Comparison of ENCODE assay signal across 18 cellular contexts in genomic region chr7:47677093-47677492, GRCh38.
DNase-seq lines count a peak whose midpoint lies in the region; ATAC-seq, FAIRE-seq and TF ChIP-seq lines count a peak whose summit lies in the region.
"Had no signal": no experiment of that assay in that cellular context is flagged by ENCODE, and none has a peak within 500 bp of the region (broad histone marks: within the 10 kb centered on the region; RNA-seq: fewer than 3 reads in every experiment).

No MANE protein-coding gene starts in this region.

- no peak for TF ChIP-seq RAD21 in K562 (CRISPR knock-in tag; conservative IDR thresholded peaks at IDR 0.05 in 1 of 2, IDR thresholded peaks at IDR 0.05 in 1 of 2)

- peaks cover 35% of the 10 kb centered on the region for H3K4me1 ChIP-seq in Caco-2
- no peaks in the 10 kb centered on the region for H3K4me1 ChIP-seq in K562 (replicated peaks in 1 of 2; ENCODE audit: control insufficient read depth in 2 of 2, insufficient read depth in 2 of 2, low read length in 2 of 2)
- no peaks in the 10 kb centered on the region for H3K4me1 ChIP-seq in BE2C
- no peaks in the 10 kb centered on the region for H3K4me1 ChIP-seq in colonic mucosa

- POLR2A ChIA-PET in Caco-2 (lab: Charles Lee), result no interaction called here
- POLR2A ChIA-PET in K562 (lab: Yijun Ruan, JAX), result no interaction called here

- H3K4me2 ChIP-seq in K562 (ENCODE audit: insufficient read depth, low read length), result no peak overlapping the region

- no peak for TF ChIP-seq EP300 in K562 (IDR thresholded peaks at IDR 0.05; ENCODE audit: low read length)

- H4K20me1 ChIP-seq in K562 (replicated peaks; ENCODE audit: control insufficient read depth, insufficient read depth, low read length), result no peaks in the 10 kb centered on the region

- CTCF ChIA-PET in Caco-2 (lab: Charles Lee), result no interaction called here
- CTCF ChIA-PET in K562 (lab: Yijun Ruan, JAX; ENCODE audit: low intra/inter-chr PET ratio), result no interaction called here

- TF ChIP-seq CTCF in Caco-2 (IDR thresholded peaks at IDR 0.05; ENCODE audit: insufficient read depth in 1 of 2, low read depth in 1 of 2, low read length in 1 of 2, severe bottlenecking in 1 of 2, unreplicated experiment in 1 of 2) (no peak), HFFc6 (IDR thresholded peaks at IDR 0.05) (no peak), K562 (IDR thresholded peaks at IDR 0.05 in 2 of 3, conservative IDR thresholded peaks at IDR 0.05 in 1 of 3; ENCODE audit: insufficient read depth in 2 of 3, low read depth in 1 of 3, low read length in 3 of 3) (no peak), mesothelial cell of epicardium (IDR thresholded peaks at IDR 0.05; ENCODE audit: unreplicated experiment) (no peak), BE2C (IDR thresholded peaks at IDR 0.05; ENCODE audit: low read depth, low read length) (no peak), colonic mucosa (IDR thresholded peaks at IDR 0.05) (no peak)

- H3K9me1 ChIP-seq in K562 (ENCODE audit: control insufficient read depth, insufficient read depth, low read length), result no peaks in the 10 kb centered on the region

- ATAC-seq in K562, result no peak

- WGBS in K562 (ENCODE audit: insufficient coverage, low coverage, missing lambda C conversion rate), result 21% methylated on average over 2 of the region's 2 CpGs

- H3K27me3 ChIP-seq in Caco-2 (replicated peaks; ENCODE audit: control insufficient read depth, insufficient read depth, low read length) (no peaks in the 10 kb centered on the region), K562 (ENCODE audit: control insufficient read depth in 2 of 2, insufficient read depth in 2 of 2, low read length in 2 of 2) (no peaks in the 10 kb centered on the region; a peak in 1 of 5 replicates), BE2C (no peaks in the 10 kb centered on the region), colonic mucosa (no peaks in the 10 kb centered on the region)

- no peaks in the 10 kb centered on the region for H3K79me2 ChIP-seq in K562 (ENCODE audit: control insufficient read depth, insufficient read depth, low read length)

- DNase-seq in Caco-2 (no peak), HFFc6 (no peak), K562 (ENCODE audit: extremely low read depth in 1 of 4, low spot score in 3 of 4) (no peak), mesothelial cell of epicardium (ENCODE audit: low spot score in 2 of 2, unreplicated experiment in 2 of 2) (no peak), BE2C (no peak), colonic mucosa (no peak)
- no peak for DNase-seq in activated CD8-positive, alpha-beta memory T cell treated with anti-CD3 and anti-CD28 coated beads, Interleukin-2, amount 50 U/mL, for 4 hours
- no peak for DNase-seq in activated T-cell treated with anti-CD3 and anti-CD28 coated beads, Interleukin-2, amount 50 U/mL, for 24 hours
- DNase-seq: ACHN; Calu3; CD4-positive, alpha-beta memory T cell; DMS79 treated with DMSO at 0.1 percent for 48 hours; GF-D8 had no signal

- intact Hi-C loops in Caco-2 (cut with micrococcal nuclease; ENCODE audit: unreplicated experiment) (no loop called here), K562 (cut with micrococcal nuclease) (no loop called here), colonic mucosa (cut with DNase I) (no loop called here)

- H3K4me1 Mint-ChIP-seq in Caco-2 (ENCODE audit: low read depth, unreplicated experiment), result peaks cover 52% of the 10 kb centered on the region
- peaks cover 28% of the 10 kb centered on the region for H3K4me1 Mint-ChIP-seq in HFFc6 (ENCODE audit: low read depth)
- H3K4me1 Mint-ChIP-seq in mesothelial cell of epicardium, result peaks cover 45% of the 10 kb centered on the region
- no peaks in the 10 kb centered on the region for H3K4me1 Mint-ChIP-seq in activated T-cell treated with anti-CD3 and anti-CD28 coated beads, Interleukin-2, amount 50 U/mL, for 24 hours (ENCODE audit: low read depth)
- H3K4me1 Mint-ChIP-seq: CD4-positive, alpha-beta memory T cell had no signal

- no peak for TF ChIP-seq POLR2A in K562 (conservative IDR thresholded peaks at IDR 0.05)

- no peak for FAIRE-seq in K562 (lab: Jason Lieb, UNC)
- FAIRE-seq: A204.1, GM19239 had no signal

- H3K4me3 ChIP-seq in Caco-2 (ENCODE audit: low read depth, low read length), result no peak overlapping the region
- no peak overlapping the region for H3K4me3 ChIP-seq in K562
- H3K4me3 ChIP-seq in BE2C (ENCODE audit: low read depth, low read length), result no peak overlapping the region
- no peak overlapping the region for H3K4me3 ChIP-seq in colonic mucosa
- H3K4me3 ChIP-seq: GM23248, HAP-1 had no signal

- H3K36me3 ChIP-seq in Caco-2 (ENCODE audit: control insufficient read depth, insufficient read depth, low read length) (no peaks in the 10 kb centered on the region), K562 (ENCODE audit: control insufficient read depth, insufficient read depth, low read length) (no peaks in the 10 kb centered on the region), BE2C (no peaks in the 10 kb centered on the region), colonic mucosa (no peaks in the 10 kb centered on the region)
- H3K36me3 ChIP-seq: HAP-1 had no signal

- no peak overlapping the region for H3K9ac ChIP-seq in K562 (ENCODE audit: insufficient read depth in 1 of 2, low read depth in 2 of 2, low read length in 2 of 2)
- no peak overlapping the region for H3K9ac ChIP-seq in colonic mucosa (ENCODE audit: low read depth in 2 of 2, low read length in 2 of 2)
- H3K9ac ChIP-seq: GM23248 had no signal

- peak overlapping the region; percentile 48 for H3K27ac Mint-ChIP-seq in Caco-2 (ENCODE audit: unreplicated experiment)
- peak overlapping the region; percentile 81; the same call in 1 of the 2 replicates for H3K27ac Mint-ChIP-seq in HFFc6
- peak overlapping the region; percentile 94 for H3K27ac Mint-ChIP-seq in mesothelial cell of epicardium
- no peak overlapping the region for H3K27ac Mint-ChIP-seq in activated T-cell treated with anti-CD3 and anti-CD28 coated beads, Interleukin-2, amount 50 U/mL, for 24 hours
- H3K27ac Mint-ChIP-seq: CD4-positive, alpha-beta memory T cell had no signal

- H3K27me3 Mint-ChIP-seq in Caco-2 (ENCODE audit: insufficient read depth, unreplicated experiment), result no peaks in the 10 kb centered on the region
- H3K27me3 Mint-ChIP-seq in HFFc6 (ENCODE audit: insufficient read depth), result peaks cover 4% of the 10 kb centered on the region; the same call in 1 of the 2 replicates
- no peaks in the 10 kb centered on the region for H3K27me3 Mint-ChIP-seq in mesothelial cell of epicardium (ENCODE audit: low read depth)
- no peaks in the 10 kb centered on the region for H3K27me3 Mint-ChIP-seq in activated T-cell treated with anti-CD3 and anti-CD28 coated beads, Interleukin-2, amount 50 U/mL, for 24 hours
- H3K27me3 Mint-ChIP-seq: CD4-positive, alpha-beta memory T cell had no signal

- H3K36me3 Mint-ChIP-seq in Caco-2 (ENCODE audit: insufficient read depth, unreplicated experiment), result no peaks in the 10 kb centered on the region
- H3K36me3 Mint-ChIP-seq in HFFc6 (ENCODE audit: low read depth), result peaks cover 12% of the 10 kb centered on the region
- peaks cover 13% of the 10 kb centered on the region for H3K36me3 Mint-ChIP-seq in mesothelial cell of epicardium
- no peaks in the 10 kb centered on the region for H3K36me3 Mint-ChIP-seq in activated T-cell treated with anti-CD3 and anti-CD28 coated beads, Interleukin-2, amount 50 U/mL, for 24 hours (ENCODE audit: low read depth)
- H3K36me3 Mint-ChIP-seq: CD4-positive, alpha-beta memory T cell had no signal

- H3K27ac ChIP-seq in K562 (ENCODE audit: extremely low read depth, low read depth, low read length), result no peak overlapping the region
- no peak overlapping the region for H3K27ac ChIP-seq in colonic mucosa
- H3K27ac ChIP-seq: C4-2B, GM23248 had no signal

- in situ Hi-C loops in K562 (cut with MboI), result no loop called here

- H3K9me3 ChIP-seq in Caco-2 (peaks cover 12% of the 10 kb centered on the region), K562 (replicated peaks; ENCODE audit: control insufficient read depth, insufficient read depth, low read depth, low read length) (no peaks in the 10 kb centered on the region), BE2C (no peaks in the 10 kb centered on the region; the same call in 1 of the 2 replicates), colonic mucosa (no peaks in the 10 kb centered on the region)
- H3K9me3 ChIP-seq: HAP-1 had no signal

- peaks cover 11% of the 10 kb centered on the region for H3K9me3 Mint-ChIP-seq in Caco-2 (ENCODE audit: unreplicated experiment)
- H3K9me3 Mint-ChIP-seq in HFFc6, result peaks cover 8% of the 10 kb centered on the region; the same call in 1 of the 2 replicates
- H3K9me3 Mint-ChIP-seq in mesothelial cell of epicardium, result peaks cover 15% of the 10 kb centered on the region
- no peaks in the 10 kb centered on the region for H3K9me3 Mint-ChIP-seq in activated T-cell treated with anti-CD3 and anti-CD28 coated beads, Interleukin-2, amount 50 U/mL, for 24 hours

- H3K4me3 Mint-ChIP-seq in Caco-2 (ENCODE audit: unreplicated experiment) (no peak overlapping the region), HFFc6 (no peak overlapping the region), mesothelial cell of epicardium (no peak overlapping the region)
- no peak overlapping the region for H3K4me3 Mint-ChIP-seq in activated T-cell treated with anti-CD3 and anti-CD28 coated beads, Interleukin-2, amount 50 U/mL, for 24 hours
- H3K4me3 Mint-ChIP-seq: CD4-positive, alpha-beta memory T cell had no signal

- H2AFZ ChIP-seq in K562 (ENCODE audit: low read depth, low read length), result no peak overlapping the region
- H2AFZ ChIP-seq: GM23248 had no signal

- BruUV-seq in Caco-2 (replicated peaks; lab: Mats Ljungman, UMichigan), result no TSS peak
- no TSS peak for BruUV-seq in K562 (replicated peaks; lab: Mats Ljungman, UMichigan)

TF ChIP-seq in K562, 482 proteins besides CTCF, POLR2A, EP300 and RAD21 (continues in another document):
- TF ChIP-seq ZNF766 (CRISPR knock-in tag; conservative IDR thresholded peaks at IDR 0.05), result peak; percentile 99
